Comparison of ENCODE assay signal across 8 cellular contexts in genomic region chr10:11242443-11243386, GRCh38.
DNase-seq lines count a peak whose midpoint lies in the region; ATAC-seq and TF ChIP-seq lines count a peak whose summit lies in the region.

No MANE protein-coding gene starts in this region.

- TF ChIP-seq POLR2A in breast epithelium (IDR thresholded peaks at IDR 0.05), result no peak

- no peaks in the 10 kb centered on the region for H4K20me1 ChIP-seq in OCI-LY1 (ENCODE audit: insufficient read depth, low read length)

- H3K4me2 ChIP-seq in OCI-LY1 (ENCODE audit: low read length), result peak overlapping the region; percentile 32; the same call in 1 of the 2 replicates

- H3K9ac ChIP-seq in OCI-LY1 (ENCODE audit: low read length), result no peak overlapping the region

- H3K36me3 Mint-ChIP-seq in Calu3 (ENCODE audit: insufficient read depth, unreplicated experiment), result no peaks in the 10 kb centered on the region

- no peaks in the 10 kb centered on the region for H3K79me2 ChIP-seq in OCI-LY1 (ENCODE audit: insufficient read depth, low read length)

- no peak overlapping the region for H2AFZ ChIP-seq in OCI-LY1 (ENCODE audit: low read length)

- H3K4me3 Mint-ChIP-seq in Calu3 (ENCODE audit: low read depth, unreplicated experiment), result no peak overlapping the region

- DNase-seq in A673 (ENCODE audit: low spot score) (peak; percentile 1), heart right ventricle (peak; percentile 71 to 76), Calu3 (no peak), breast epithelium (ENCODE audit: low spot score in 2 of 2) (no peak), GM03348 (ENCODE audit: low spot score) (no peak)

- H3K27me3 ChIP-seq in A673 (replicated peaks; ENCODE audit: insufficient read depth, low read depth, low read length, poor library complexity) (peaks cover 39% of the 10 kb centered on the region), OCI-LY1 (ENCODE audit: insufficient read depth, low read length) (peaks cover 4% of the 10 kb centered on the region; the same call in 1 of the 2 replicates), heart right ventricle (no peaks in the 10 kb centered on the region), breast epithelium (no peaks in the 10 kb centered on the region)

- H3K4me1 Mint-ChIP-seq in Calu3 (ENCODE audit: low read depth, unreplicated experiment), result no peaks in the 10 kb centered on the region

- no peaks in the 10 kb centered on the region for H3K9me2 ChIP-seq in OCI-LY1 (ENCODE audit: low read depth, low read length)

- intact Hi-C loops in A673 (cut with micrococcal nuclease; ENCODE audit: unreplicated experiment) (no loop called here), heart right ventricle (cut with DNase I) (no loop called here), Calu3 (cut with micrococcal nuclease; ENCODE audit: unreplicated experiment) (no loop called here), breast epithelium (cut with DNase I; ENCODE audit: low total_unique reads) (no loop called here)

- H3F3A ChIP-seq in OCI-LY1 (ENCODE audit: insufficient read depth, low read length), result no peaks in the 10 kb centered on the region

- no TSS peak for BruUV-seq in A673 (replicated peaks; lab: Mats Ljungman, UMichigan)
- BruUV-seq in Calu3 (replicated peaks; lab: Mats Ljungman, UMichigan), result no TSS peak

- H3K36me3 ChIP-seq in A673 (ENCODE audit: insufficient read depth, low read length, poor library complexity, severe bottlenecking) (no peaks in the 10 kb centered on the region), OCI-LY1 (ENCODE audit: insufficient read depth, low read length) (no peaks in the 10 kb centered on the region), heart right ventricle (peaks cover 0 to 12% (median 0%) of the 10 kb centered on the region in 9 donors), breast epithelium (no peaks in the 10 kb centered on the region)

- H3K27me3 Mint-ChIP-seq in Calu3 (ENCODE audit: unreplicated experiment), result peaks cover 6% of the 10 kb centered on the region

- no peak overlapping the region for H3K27ac ChIP-seq in A673 (ENCODE audit: low read depth, low read length, poor library complexity, severe bottlenecking)
- no peak overlapping the region for H3K27ac ChIP-seq in OCI-LY1 (ENCODE audit: low read depth, low read length, poor library complexity, severe bottlenecking)
- H3K27ac ChIP-seq in heart right ventricle, result peak overlapping the region; percentile 52 to 87 (median 81)
- H3K27ac ChIP-seq in breast epithelium, result no peak overlapping the region

- no peak overlapping the region for H3K27ac Mint-ChIP-seq in Calu3 (ENCODE audit: unreplicated experiment)

- WGBS in heart right ventricle, 2 donors, result 61 to 64% methylated on average over 25 of the region's 25 CpGs

- H3K9me3 ChIP-seq in A673 (ENCODE audit: low read depth, low read length, poor library complexity, severe bottlenecking) (no peaks in the 10 kb centered on the region), OCI-LY1 (ENCODE audit: low read length) (no peaks in the 10 kb centered on the region), heart right ventricle (no peaks in the 10 kb centered on the region), breast epithelium (no peaks in the 10 kb centered on the region)

- ATAC-seq in GM18508 (IDR thresholded peaks at IDR 0.05; ENCODE audit: insufficient read depth, unreplicated experiment) (peak; percentile 59), HG02763 (IDR thresholded peaks at IDR 0.05; ENCODE audit: unreplicated experiment) (peak; percentile 62), heart right ventricle (peak; percentile 80 to 97 (median 94))

- POLR2A ChIA-PET in A673 (lab: Charles Lee; ENCODE audit: low non-redundant PET), result no interaction called here

- no peaks in the 10 kb centered on the region for H3K9me3 Mint-ChIP-seq in Calu3 (ENCODE audit: low read depth, unreplicated experiment)

- H3K4me3 ChIP-seq in A673 (ENCODE audit: low read depth, low read length, poor library complexity, severe bottlenecking), result no peak overlapping the region
- H3K4me3 ChIP-seq in OCI-LY1 (ENCODE audit: low read depth, low read length, poor library complexity, severe bottlenecking), result no peak overlapping the region
- H3K4me3 ChIP-seq in heart right ventricle, result no peak overlapping the region
- H3K4me3 ChIP-seq in breast epithelium, result no peak overlapping the region

- TF ChIP-seq CTCF in A673 (conservative IDR thresholded peaks at IDR 0.05; ENCODE audit: low read depth, low read length) (no peak), OCI-LY1 (IDR thresholded peaks at IDR 0.05; ENCODE audit: low read length) (no peak), heart right ventricle (IDR thresholded peaks at IDR 0.05) (peak in 1 of 9 donors; percentile 21), Calu3 (IDR thresholded peaks at IDR 0.05; ENCODE audit: unreplicated experiment) (no peak), breast epithelium (IDR thresholded peaks at IDR 0.05) (no peak)

- H3K4me1 ChIP-seq in A673 (ENCODE audit: insufficient read depth, low read length, poor library complexity, severe bottlenecking), result no peaks in the 10 kb centered on the region
- peaks cover 7% of the 10 kb centered on the region for H3K4me1 ChIP-seq in OCI-LY1 (ENCODE audit: insufficient read depth, low read length, severe bottlenecking)
- peaks cover 9 to 81% (median 54%) of the 10 kb centered on the region in 9 donors for H3K4me1 ChIP-seq in heart right ventricle
- no peaks in the 10 kb centered on the region for H3K4me1 ChIP-seq in breast epithelium

- CTCF ChIA-PET in A673 (lab: Charles Lee), result no interaction called here
- CTCF ChIA-PET in Calu3 (lab: Charles Lee), result no interaction called here

Comparison
In these comparisons a context has a peak if more than half of its experiments do, and no peak if none do; other contexts are left out.
1. DNase-seq: peak in A673 (single experiment) and heart right ventricle (2 of 2); none in Calu3 (single experiment), breast epithelium (0 of 2) and GM03348 (single experiment).
2. H3K27ac ChIP-seq: peak in heart right ventricle (10 of 10); none in A673 (single experiment), OCI-LY1 (single experiment) and breast epithelium (0 of 2).
3. Peak in every context shown above with its lines, with median percentiles within 50 percentile points of each other: ATAC-seq.